In the genomic region with DNA sequence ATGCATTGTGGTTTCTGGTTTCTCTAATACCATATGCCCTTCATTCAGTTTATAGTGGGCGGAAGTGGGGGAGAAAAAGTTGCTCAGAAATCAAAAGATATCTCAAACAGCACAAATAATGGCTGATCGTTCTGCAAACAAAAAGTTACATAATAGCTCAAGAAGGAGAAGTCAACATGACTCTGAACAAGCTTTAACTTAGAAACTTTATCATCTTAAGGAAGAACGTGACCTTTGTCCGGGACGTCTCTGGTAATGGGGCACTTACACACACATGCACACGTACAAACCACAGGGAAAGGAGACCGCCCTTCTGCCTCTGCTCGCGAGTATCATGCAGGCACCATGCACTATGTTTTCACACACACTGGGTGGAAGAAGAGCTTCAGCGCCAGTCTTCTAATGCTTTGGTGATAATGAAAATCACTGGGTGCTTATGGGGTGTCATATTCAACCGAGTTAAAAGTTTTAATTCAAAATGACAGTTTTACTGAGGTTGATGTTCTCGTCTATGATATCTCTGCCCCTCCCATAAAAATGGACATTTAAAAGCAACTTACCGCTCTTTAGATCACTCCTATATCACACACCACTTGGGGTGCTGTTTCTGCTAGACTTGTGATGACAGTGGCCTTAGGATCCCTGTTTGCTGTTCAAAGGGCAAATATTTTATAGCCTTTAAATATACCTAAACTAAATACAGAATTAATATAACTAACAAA, we compare ENCODE assay signal across 8 cellular contexts. TPM values are rescaled to one million over a fixed set of nuclear protein-coding genes. Genes with fewer than 3 reads are reported as not detected.
A peak's percentile ranks its signal among the peaks of the same experiment; 100 is the strongest.
DNase-seq lines count a peak whose midpoint lies in the region; ATAC-seq and TF ChIP-seq lines count a peak whose summit lies in the region.

No MANE protein-coding gene starts in this region.

- H3K9me3 ChIP-seq in Loucy (ENCODE audit: insufficient read depth, low read depth, low read length) (no peaks in the 10 kb centered on the region), lower lobe of right lung (no peaks in the 10 kb centered on the region)

- in situ Hi-C loops in brain microvascular endothelial cell (cut with HindIII; ENCODE audit: low pct_ligation_motif_present, low sequenced_read_pairs) = no loop called here

- H3K4me1 ChIP-seq in Loucy (ENCODE audit: insufficient read depth, low read length, poor library complexity, severe bottlenecking) (peaks cover 12% of the 10 kb centered on the region), lower lobe of right lung (peaks cover 55% of the 10 kb centered on the region)

- H3K4me3 ChIP-seq in AG09309 (ENCODE audit: control insufficient read depth, low read depth, low read length) (no peak overlapping the region), Loucy (ENCODE audit: low read length, poor library complexity, severe bottlenecking) (no peak overlapping the region), brain microvascular endothelial cell (ENCODE audit: low read depth, low read length) (no peak overlapping the region), lower lobe of right lung (no peak overlapping the region)

- no peak overlapping the region for H2AFZ ChIP-seq in Loucy (ENCODE audit: low read length)

- no peaks in the 10 kb centered on the region for H3K9me2 ChIP-seq in Loucy (replicated peaks; ENCODE audit: low read depth, low read length)

- H4K20me1 ChIP-seq in Loucy (ENCODE audit: insufficient read depth, low read length, poor library complexity, severe bottlenecking) = peaks cover 5% of the 10 kb centered on the region

- H3K4me3 Mint-ChIP-seq in T-helper 2 cell treated with Interferon-gamma antibody and Interleukin-4, amounts not matched to agents 5 μg/mL and 100 μg/mL, for 36 hours = no peak overlapping the region

- H3K36me3 ChIP-seq in Loucy (ENCODE audit: insufficient read depth, low read length) = no peaks in the 10 kb centered on the region
- H3K36me3 ChIP-seq in brain microvascular endothelial cell (replicated peaks) = peaks cover 16% of the 10 kb centered on the region
- peaks cover 20% of the 10 kb centered on the region for H3K36me3 ChIP-seq in lower lobe of right lung

- H3K9me3 Mint-ChIP-seq in T-helper 2 cell treated with Interferon-gamma antibody and Interleukin-4, amounts not matched to agents 5 μg/mL and 100 μg/mL, for 36 hours = no peaks in the 10 kb centered on the region

- H3K27ac Mint-ChIP-seq in T-helper 2 cell treated with Interferon-gamma antibody and Interleukin-4, amounts not matched to agents 5 μg/mL and 100 μg/mL, for 36 hours = no peak overlapping the region

- peaks cover 62% of the 10 kb centered on the region for H3K27me3 Mint-ChIP-seq in T-helper 2 cell treated with Interferon-gamma antibody and Interleukin-4, amounts not matched to agents 5 μg/mL and 100 μg/mL, for 36 hours (ENCODE audit: low read depth)

- H3K27ac ChIP-seq in brain microvascular endothelial cell (no peak overlapping the region), lower lobe of right lung (peak overlapping the region; percentile 100)

- H3K27me3 ChIP-seq in Loucy (ENCODE audit: insufficient read depth, low read length, poor library complexity, severe bottlenecking) = peaks cover 14% of the 10 kb centered on the region
- no peaks in the 10 kb centered on the region for H3K27me3 ChIP-seq in brain microvascular endothelial cell (replicated peaks)
- H3K27me3 ChIP-seq in lower lobe of right lung (ENCODE audit: low read depth) = no peaks in the 10 kb centered on the region

- H3F3A ChIP-seq in Loucy (ENCODE audit: low read depth) = no peaks in the 10 kb centered on the region

- intact Hi-C loops in lower lobe of right lung (cut with DNase I) = no loop called here

- ATAC-seq in lower lobe of right lung (peak; percentile 34 to 37), GM21737 (IDR thresholded peaks at IDR 0.05; ENCODE audit: unreplicated experiment) (no peak)

- no peak overlapping the region for H3K9ac ChIP-seq in Loucy (ENCODE audit: low read depth, low read length, poor library complexity, severe bottlenecking)

- no peak overlapping the region for H3K4me2 ChIP-seq in Loucy (ENCODE audit: low read depth, low read length, poor library complexity, severe bottlenecking)

- DNase-seq in AG09309 (ENCODE audit: low read depth) = no peak
- peak; percentile 66 for DNase-seq in brain microvascular endothelial cell
- DNase-seq in lower lobe of right lung = peak; percentile 67
- DNase-seq in NCI-H82 (lab: John Stamatoyannopoulos, UW) = no peak
- DNase-seq in dedifferentiated amniotic fluid mesenchymal stem cell (ENCODE audit: extremely low spot score) = no peak
- DNase-seq in T-helper 2 cell treated with Interferon-gamma antibody and Interleukin-4, amounts not matched to agents 5 μg/mL and 100 μg/mL, for 36 hours (ENCODE audit: low spot score) = no peak

- TF ChIP-seq CTCF in AG09309 (IDR thresholded peaks at IDR 0.05; ENCODE audit: control insufficient read depth, insufficient read depth, low read depth, low read length, missing control alignments) = peak; percentile 10
- peak; percentile 54 for TF ChIP-seq CTCF in Loucy (conservative IDR thresholded peaks at IDR 0.05; ENCODE audit: low read length)
- TF ChIP-seq CTCF in brain microvascular endothelial cell (IDR thresholded peaks at IDR 0.05; ENCODE audit: low read depth, low read length, missing control alignments) = peak; percentile 19
- TF ChIP-seq CTCF in lower lobe of right lung (IDR thresholded peaks at IDR 0.05) = peak; percentile 7

- peaks cover 6% of the 10 kb centered on the region for H3K36me3 Mint-ChIP-seq in T-helper 2 cell treated with Interferon-gamma antibody and Interleukin-4, amounts not matched to agents 5 μg/mL and 100 μg/mL, for 36 hours (ENCODE audit: low read depth)

- no peaks in the 10 kb centered on the region for H3K79me2 ChIP-seq in Loucy (ENCODE audit: insufficient read depth, low read length)

- H3K4me1 Mint-ChIP-seq in T-helper 2 cell treated with Interferon-gamma antibody and Interleukin-4, amounts not matched to agents 5 μg/mL and 100 μg/mL, for 36 hours (ENCODE audit: low read depth) = peaks cover 10% of the 10 kb centered on the region

RNA-seq across cellular contexts. Expression of gene FOS, which starts 4.7 kb away (rescaled TPM):
- total RNA-seq in lower lobe of right lung = 302 TPM

Comparison
In these comparisons a context has a peak if more than half of its experiments do, and no peak if none do; other contexts are left out.
1. DNase-seq: peak in brain microvascular endothelial cell (single experiment) and lower lobe of right lung (single experiment); none in AG09309 (single experiment), NCI-H82 (single experiment), dedifferentiated amniotic fluid mesenchymal stem cell (single experiment) and T-helper 2 cell treated with Interferon-gamma antibody and Interleukin-4, amounts not matched to agents 5 μg/mL and 100 μg/mL, for 36 hours (single experiment).
2. Peak in every context shown above with its lines, with median percentiles within 50 percentile points of each other: CTCF ChIP-seq.